ENCODE assay signal across 19 cellular contexts in the genomic region with DNA sequence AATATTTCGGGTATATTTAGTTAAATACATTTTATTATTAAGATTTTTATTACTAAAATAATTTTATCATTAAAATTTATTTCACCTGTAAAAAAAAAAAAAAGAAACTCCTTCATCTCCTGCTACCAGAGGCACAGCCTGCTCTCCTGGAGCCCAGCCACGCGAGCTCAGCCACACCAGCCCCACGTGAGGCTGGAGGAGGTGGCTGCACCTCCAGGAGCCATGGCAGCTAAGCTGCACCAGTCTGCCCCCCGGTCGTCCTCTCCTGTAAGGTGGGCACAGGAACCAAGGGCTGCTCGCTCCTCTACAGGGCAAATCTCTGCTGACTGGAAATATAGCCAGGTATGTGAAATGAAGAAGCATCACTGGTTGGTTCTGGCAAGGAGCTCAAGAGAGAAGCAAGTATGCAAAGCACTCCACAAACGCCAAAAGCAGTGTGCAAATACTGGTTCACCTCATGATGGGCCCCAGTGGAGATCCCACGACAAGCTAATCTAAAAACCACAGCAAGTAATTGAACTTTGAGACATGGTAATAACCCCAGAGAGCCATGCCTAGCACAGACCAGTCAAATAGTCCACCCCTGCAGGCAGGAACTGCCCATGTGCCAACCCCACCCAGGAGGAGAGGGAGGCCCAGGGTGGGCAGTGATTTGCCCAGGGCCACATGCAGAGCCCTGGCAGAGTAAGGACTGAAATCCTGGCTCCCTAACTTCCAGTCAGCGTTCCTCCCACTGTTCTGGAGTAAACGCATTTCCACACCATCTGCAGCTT.
"Had no signal": no experiment of that assay in that cellular context is flagged by ENCODE, and none has a peak within 500 bp of the region (broad histone marks: within the 10 kb centered on the region; RNA-seq: fewer than 3 reads in every experiment).

No MANE protein-coding gene starts in this region.

- H3K27ac ChIP-seq: heart left ventricle, parathyroid adenoma, right atrium auricular region, spleen, testis had no signal

- ATAC-seq: activated naive CD4-positive, alpha-beta T cell treated with anti-CD3 and anti-CD28 coated beads, Interleukin-2, amount 50 U/mL, for 72 hours; activated T-cell treated with anti-CD3 and anti-CD28 coated beads, Interleukin-2, amount 50 U/mL, for 72 hours; esophagus mucosa; heart left ventricle; naive thymus-derived CD4-positive, alpha-beta T cell had no signal

- H3K9me3 ChIP-seq: heart left ventricle, right atrium auricular region, spleen, testis had no signal

- H3K9ac ChIP-seq: parathyroid adenoma had no signal

- DNase-seq: activated CD4-positive, alpha-beta T cell treated with anti-CD3 and anti-CD28 coated beads for 4 hours; activated CD4-positive, alpha-beta T cell treated with anti-CD3 and anti-CD28 coated beads, Interleukin-2, amount 50 U/mL, for 4 hours; activated CD4-positive, CD25-positive, alpha-beta regulatory T cell; activated naive CD4-positive, alpha-beta T cell; activated T-cell treated with anti-CD3 and anti-CD28 coated beads for 4 hours; activated T-cell treated with anti-CD3 and anti-CD28 coated beads, Interleukin-2, amount 50 U/mL, for 72 hours; cortex of kidney; immature natural killer cell; naive thymus-derived CD4-positive, alpha-beta T cell; spleen; stimulated activated CD4-positive, alpha-beta T cell treated with anti-CD3 and anti-CD28 coated beads, Interleukin-2, amount 100 ng/mL, for 48 hours; stimulated activated naive CD4-positive, alpha-beta T cell treated with Interleukin-2 at 50 U/mL for 16 hours; testis; trophoblast cell had no signal

- H3K27me3 ChIP-seq: right atrium auricular region, testis had no signal

- H3K36me3 ChIP-seq: heart left ventricle, right atrium auricular region, spleen had no signal

- H3K4me3 ChIP-seq: heart left ventricle, right atrium auricular region, spleen, testis had no signal

- H3K4me1 ChIP-seq: heart left ventricle, parathyroid adenoma, right atrium auricular region, testis had no signal
